In the genomic region with DNA sequence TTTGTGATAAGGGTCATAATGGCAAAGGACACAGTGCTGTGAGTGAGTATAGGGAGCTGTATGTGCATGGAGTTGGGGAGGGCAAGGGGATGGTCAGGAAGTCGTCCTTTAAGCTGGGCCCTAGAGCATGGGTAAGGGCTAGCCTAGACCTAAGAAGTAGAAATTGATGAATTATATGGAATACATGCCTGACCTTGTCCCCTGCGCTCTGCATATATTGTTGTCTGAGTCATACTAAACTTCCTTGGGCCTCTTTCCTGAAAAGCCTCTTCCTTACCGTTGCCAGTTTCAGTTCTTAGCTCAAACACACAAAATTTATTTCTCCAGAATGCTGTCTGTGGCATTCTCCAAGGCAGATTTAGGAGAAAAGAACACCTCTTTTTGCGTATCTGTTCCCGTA, we compare ENCODE assay signal across 1 cellular context.
TF ChIP-seq lines count a peak whose summit lies in the region.

No MANE protein-coding gene starts in this region.

TF ChIP-seq in HCT116, 20 proteins besides CTCF, POLR2A, EP300 and RAD21 (continued from another document):
- TF ChIP-seq, protein P1, sequence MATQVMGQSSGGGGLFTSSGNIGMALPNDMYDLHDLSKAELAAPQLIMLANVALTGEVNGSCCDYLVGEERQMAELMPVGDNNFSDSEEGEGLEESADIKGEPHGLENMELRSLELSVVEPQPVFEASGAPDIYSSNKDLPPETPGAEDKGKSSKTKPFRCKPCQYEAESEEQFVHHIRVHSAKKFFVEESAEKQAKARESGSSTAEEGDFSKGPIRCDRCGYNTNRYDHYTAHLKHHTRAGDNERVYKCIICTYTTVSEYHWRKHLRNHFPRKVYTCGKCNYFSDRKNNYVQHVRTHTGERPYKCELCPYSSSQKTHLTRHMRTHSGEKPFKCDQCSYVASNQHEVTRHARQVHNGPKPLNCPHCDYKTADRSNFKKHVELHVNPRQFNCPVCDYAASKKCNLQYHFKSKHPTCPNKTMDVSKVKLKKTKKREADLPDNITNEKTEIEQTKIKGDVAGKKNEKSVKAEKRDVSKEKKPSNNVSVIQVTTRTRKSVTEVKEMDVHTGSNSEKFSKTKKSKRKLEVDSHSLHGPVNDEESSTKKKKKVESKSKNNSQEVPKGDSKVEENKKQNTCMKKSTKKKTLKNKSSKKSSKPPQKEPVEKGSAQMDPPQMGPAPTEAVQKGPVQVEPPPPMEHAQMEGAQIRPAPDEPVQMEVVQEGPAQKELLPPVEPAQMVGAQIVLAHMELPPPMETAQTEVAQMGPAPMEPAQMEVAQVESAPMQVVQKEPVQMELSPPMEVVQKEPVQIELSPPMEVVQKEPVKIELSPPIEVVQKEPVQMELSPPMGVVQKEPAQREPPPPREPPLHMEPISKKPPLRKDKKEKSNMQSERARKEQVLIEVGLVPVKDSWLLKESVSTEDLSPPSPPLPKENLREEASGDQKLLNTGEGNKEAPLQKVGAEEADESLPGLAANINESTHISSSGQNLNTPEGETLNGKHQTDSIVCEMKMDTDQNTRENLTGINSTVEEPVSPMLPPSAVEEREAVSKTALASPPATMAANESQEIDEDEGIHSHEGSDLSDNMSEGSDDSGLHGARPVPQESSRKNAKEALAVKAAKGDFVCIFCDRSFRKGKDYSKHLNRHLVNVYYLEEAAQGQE (IDR thresholded peaks at IDR 0.05; ENCODE audit: low read depth) = no peak
- TF ChIP-seq YY1 (IDR thresholded peaks at IDR 0.05; ENCODE audit: extremely low read depth, insufficient replicate concordance, low read depth, low read length) = no peak
- no peak for TF ChIP-seq CBX3 (IDR thresholded peaks at IDR 0.05; ENCODE audit: low read depth)
